In the genomic region with DNA sequence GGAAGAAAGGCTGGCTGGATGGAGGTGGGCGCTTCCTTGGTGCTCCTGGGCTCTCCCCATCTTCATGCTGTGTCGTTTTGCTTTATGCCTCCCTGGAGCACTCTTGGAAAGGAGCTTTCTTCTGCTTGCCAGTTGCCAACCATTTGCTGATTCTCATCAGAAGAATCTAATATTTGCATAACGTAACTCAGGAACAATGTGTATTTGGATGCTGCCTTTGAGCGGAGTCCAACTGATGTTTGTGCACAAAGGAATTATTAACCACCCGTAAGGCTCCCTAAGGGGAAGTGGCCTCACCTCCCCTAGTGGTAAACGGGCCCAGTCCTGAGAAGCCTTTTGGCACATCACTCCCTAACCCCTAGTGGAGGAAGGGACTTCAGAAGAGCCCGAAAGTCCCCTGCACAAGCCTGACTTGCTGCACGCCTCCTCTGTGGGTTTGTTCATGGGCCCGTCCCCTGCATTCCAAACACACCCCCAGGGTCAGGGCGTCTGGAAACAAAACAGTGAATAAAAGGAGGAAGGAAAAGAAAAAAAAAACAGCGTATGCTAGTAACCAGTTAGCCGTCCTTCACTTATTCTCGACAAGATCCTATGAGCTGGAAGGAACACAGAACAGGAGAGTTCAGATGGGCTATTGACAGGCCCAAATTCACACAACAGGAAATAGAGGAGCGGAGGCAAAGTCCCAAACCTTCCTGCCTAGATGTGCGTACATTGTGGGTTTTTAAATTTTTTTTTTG, we compare ENCODE assay signal across 1 cellular context.
TF ChIP-seq lines count a peak whose summit lies in the region.

No MANE protein-coding gene starts in this region.

TF ChIP-seq in HepG2, 621 proteins besides CTCF, POLR2A, EP300 and RAD21 (continued from another document and continues in another):
- TF ChIP-seq, protein P1, sequence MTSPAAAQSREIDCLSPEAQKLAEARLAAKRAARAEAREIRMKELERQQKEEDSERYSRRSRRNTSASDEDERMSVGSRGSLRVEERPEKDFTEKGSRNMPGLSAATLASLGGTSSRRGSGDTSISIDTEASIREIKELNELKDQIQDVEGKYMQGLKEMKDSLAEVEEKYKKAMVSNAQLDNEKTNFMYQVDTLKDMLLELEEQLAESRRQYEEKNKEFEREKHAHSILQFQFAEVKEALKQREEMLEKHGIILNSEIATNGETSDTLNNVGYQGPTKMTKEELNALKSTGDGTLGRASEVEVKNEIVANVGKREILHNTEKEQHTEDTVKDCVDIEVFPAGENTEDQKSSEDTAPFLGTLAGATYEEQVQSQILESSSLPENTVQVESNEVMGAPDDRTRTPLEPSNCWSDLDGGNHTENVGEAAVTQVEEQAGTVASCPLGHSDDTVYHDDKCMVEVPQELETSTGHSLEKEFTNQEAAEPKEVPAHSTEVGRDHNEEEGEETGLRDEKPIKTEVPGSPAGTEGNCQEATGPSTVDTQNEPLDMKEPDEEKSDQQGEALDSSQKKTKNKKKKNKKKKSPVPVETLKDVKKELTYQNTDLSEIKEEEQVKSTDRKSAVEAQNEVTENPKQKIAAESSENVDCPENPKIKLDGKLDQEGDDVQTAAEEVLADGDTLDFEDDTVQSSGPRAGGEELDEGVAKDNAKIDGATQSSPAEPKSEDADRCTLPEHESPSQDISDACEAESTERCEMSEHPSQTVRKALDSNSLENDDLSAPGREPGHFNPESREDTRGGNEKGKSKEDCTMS (CRISPR knock-in tag; conservative IDR thresholded peaks at IDR 0.05), result no peak
- no peak; the same call in 1 of the 2 replicates for TF ChIP-seq ZMYM3 (CRISPR knock-in tag; IDR thresholded peaks at IDR 0.05)
- TF ChIP-seq, protein P2, sequence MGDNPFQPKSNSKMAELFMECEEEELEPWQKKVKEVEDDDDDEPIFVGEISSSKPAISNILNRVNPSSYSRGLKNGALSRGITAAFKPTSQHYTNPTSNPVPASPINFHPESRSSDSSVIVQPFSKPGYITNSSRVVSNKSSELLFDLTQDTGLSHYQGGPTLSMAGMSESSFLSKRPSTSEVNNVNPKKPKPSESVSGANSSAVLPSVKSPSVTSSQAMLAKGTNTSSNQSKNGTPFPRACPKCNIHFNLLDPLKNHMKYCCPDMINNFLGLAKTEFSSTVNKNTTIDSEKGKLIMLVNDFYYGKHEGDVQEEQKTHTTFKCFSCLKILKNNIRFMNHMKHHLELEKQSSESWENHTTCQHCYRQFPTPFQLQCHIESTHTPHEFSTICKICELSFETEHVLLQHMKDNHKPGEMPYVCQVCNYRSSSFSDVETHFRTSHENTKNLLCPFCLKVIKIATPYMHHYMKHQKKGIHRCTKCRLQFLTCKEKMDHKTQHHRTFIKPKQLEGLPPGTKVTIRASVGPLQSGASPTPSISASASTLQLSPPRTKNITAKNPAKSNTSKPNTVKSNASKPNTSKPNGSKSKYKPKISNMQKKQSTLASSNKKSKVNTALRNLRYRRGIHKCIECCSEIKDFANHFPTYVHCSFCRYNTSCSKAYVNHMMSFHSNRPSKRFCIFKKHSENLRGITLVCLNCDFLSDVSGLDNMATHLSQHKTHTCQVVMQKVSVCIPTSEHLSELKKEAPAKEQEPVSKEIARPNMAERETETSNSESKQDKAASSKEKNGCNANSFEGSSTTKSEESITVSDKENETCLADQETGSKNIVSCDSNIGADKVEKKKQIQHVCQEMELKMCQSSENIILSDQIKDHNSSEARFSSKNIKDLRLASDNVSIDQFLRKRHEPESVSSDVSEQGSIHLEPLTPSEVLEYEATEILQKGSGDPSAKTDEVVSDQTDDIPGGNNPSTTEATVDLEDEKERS (CRISPR knock-in tag; IDR thresholded peaks at IDR 0.05), result no peak
- TF ChIP-seq ZNF883 (CRISPR knock-in tag; IDR thresholded peaks at IDR 0.05; ENCODE audit: not compliant biosample characterization), result no peak
- TF ChIP-seq, protein P3, sequence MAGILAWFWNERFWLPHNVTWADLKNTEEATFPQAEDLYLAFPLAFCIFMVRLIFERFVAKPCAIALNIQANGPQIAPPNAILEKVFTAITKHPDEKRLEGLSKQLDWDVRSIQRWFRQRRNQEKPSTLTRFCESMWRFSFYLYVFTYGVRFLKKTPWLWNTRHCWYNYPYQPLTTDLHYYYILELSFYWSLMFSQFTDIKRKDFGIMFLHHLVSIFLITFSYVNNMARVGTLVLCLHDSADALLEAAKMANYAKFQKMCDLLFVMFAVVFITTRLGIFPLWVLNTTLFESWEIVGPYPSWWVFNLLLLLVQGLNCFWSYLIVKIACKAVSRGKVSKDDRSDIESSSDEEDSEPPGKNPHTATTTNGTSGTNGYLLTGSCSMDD (CRISPR knock-in tag; IDR thresholded peaks at IDR 0.05), result no peak
- peak; percentile 61; the same call in 1 of the 2 replicates for TF ChIP-seq ZNF644 (CRISPR knock-in tag; IDR thresholded peaks at IDR 0.05; ENCODE audit: low read depth)
- TF ChIP-seq ZNF430 (CRISPR knock-in tag; IDR thresholded peaks at IDR 0.05), result peak; percentile 59; the same call in 1 of the 2 replicates
- no peak for TF ChIP-seq AKAP8 (CRISPR knock-in tag; IDR thresholded peaks at IDR 0.05)
- TF ChIP-seq, protein P4, sequence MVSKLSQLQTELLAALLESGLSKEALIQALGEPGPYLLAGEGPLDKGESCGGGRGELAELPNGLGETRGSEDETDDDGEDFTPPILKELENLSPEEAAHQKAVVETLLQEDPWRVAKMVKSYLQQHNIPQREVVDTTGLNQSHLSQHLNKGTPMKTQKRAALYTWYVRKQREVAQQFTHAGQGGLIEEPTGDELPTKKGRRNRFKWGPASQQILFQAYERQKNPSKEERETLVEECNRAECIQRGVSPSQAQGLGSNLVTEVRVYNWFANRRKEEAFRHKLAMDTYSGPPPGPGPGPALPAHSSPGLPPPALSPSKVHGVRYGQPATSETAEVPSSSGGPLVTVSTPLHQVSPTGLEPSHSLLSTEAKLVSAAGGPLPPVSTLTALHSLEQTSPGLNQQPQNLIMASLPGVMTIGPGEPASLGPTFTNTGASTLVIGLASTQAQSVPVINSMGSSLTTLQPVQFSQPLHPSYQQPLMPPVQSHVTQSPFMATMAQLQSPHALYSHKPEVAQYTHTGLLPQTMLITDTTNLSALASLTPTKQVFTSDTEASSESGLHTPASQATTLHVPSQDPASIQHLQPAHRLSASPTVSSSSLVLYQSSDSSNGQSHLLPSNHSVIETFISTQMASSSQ (IDR thresholded peaks at IDR 0.05; ENCODE audit: low read depth), result peak; percentile 98
- TF ChIP-seq, protein P4 (CRISPR knock-in tag; IDR thresholded peaks at IDR 0.05; ENCODE audit: borderline replicate concordance), result peak; percentile 99
- peak; percentile 88 for TF ChIP-seq HDAC1 (CRISPR knock-in tag; IDR thresholded peaks at IDR 0.05)
- TF ChIP-seq ZNF891 (CRISPR knock-in tag; IDR thresholded peaks at IDR 0.05), result no peak
- TF ChIP-seq POGZ (CRISPR knock-in tag; IDR thresholded peaks at IDR 0.05), result peak; percentile 80
- no peak for TF ChIP-seq ZNF30 (CRISPR knock-in tag; IDR thresholded peaks at IDR 0.05)
- TF ChIP-seq MEF2D (CRISPR knock-in tag; IDR thresholded peaks at IDR 0.05), result peak; percentile 81; the same call in 1 of the 2 replicates
- TF ChIP-seq SUZ12 (IDR thresholded peaks at IDR 0.05; ENCODE audit: low read depth, low read length), result no peak
- TF ChIP-seq, protein P5, sequence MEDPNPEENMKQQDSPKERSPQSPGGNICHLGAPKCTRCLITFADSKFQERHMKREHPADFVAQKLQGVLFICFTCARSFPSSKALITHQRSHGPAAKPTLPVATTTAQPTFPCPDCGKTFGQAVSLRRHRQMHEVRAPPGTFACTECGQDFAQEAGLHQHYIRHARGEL (CRISPR knock-in tag; IDR thresholded peaks at IDR 0.05), result no peak
- TF ChIP-seq, protein P6, sequence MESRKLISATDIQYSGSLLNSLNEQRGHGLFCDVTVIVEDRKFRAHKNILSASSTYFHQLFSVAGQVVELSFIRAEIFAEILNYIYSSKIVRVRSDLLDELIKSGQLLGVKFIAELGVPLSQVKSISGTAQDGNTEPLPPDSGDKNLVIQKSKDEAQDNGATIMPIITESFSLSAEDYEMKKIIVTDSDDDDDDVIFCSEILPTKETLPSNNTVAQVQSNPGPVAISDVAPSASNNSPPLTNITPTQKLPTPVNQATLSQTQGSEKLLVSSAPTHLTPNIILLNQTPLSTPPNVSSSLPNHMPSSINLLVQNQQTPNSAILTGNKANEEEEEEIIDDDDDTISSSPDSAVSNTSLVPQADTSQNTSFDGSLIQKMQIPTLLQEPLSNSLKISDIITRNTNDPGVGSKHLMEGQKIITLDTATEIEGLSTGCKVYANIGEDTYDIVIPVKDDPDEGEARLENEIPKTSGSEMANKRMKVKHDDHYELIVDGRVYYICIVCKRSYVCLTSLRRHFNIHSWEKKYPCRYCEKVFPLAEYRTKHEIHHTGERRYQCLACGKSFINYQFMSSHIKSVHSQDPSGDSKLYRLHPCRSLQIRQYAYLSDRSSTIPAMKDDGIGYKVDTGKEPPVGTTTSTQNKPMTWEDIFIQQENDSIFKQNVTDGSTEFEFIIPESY (CRISPR knock-in tag; IDR thresholded peaks at IDR 0.05), result peak; percentile 46; the same call in 1 of the 2 replicates
- TF ChIP-seq, protein P7, sequence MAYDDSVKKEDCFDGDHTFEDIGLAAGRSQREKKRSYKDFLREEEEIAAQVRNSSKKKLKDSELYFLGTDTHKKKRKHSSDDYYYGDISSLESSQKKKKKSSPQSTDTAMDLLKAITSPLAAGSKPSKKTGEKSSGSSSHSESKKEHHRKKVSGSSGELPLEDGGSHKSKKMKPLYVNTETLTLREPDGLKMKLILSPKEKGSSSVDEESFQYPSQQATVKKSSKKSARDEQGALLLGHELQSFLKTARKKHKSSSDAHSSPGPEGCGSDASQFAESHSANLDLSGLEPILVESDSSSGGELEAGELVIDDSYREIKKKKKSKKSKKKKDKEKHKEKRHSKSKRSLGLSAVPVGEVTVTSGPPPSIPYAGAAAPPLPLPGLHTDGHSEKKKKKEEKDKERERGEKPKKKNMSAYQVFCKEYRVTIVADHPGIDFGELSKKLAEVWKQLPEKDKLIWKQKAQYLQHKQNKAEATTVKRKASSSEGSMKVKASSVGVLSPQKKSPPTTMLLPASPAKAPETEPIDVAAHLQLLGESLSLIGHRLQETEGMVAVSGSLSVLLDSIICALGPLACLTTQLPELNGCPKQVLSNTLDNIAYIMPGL (CRISPR knock-in tag; IDR thresholded peaks at IDR 0.05; ENCODE audit: borderline replicate concordance in 1 of 2, low read depth in 1 of 2), result peak; percentile 42 to 57; a peak in 3 of 4 replicates
- no peak for TF ChIP-seq SNRNP70 (IDR thresholded peaks at IDR 0.05; ENCODE audit: low read depth, low read length)
- no peak for TF ChIP-seq HNRNPL (IDR thresholded peaks at IDR 0.05; ENCODE audit: low read depth, low read length)
- TF ChIP-seq RBM22 (optimal IDR thresholded peaks at IDR 0.05; ENCODE audit: low read length), result no peak
- no peak for TF ChIP-seq ZNF549 (CRISPR knock-in tag; IDR thresholded peaks at IDR 0.05)
- TF ChIP-seq, protein P8, sequence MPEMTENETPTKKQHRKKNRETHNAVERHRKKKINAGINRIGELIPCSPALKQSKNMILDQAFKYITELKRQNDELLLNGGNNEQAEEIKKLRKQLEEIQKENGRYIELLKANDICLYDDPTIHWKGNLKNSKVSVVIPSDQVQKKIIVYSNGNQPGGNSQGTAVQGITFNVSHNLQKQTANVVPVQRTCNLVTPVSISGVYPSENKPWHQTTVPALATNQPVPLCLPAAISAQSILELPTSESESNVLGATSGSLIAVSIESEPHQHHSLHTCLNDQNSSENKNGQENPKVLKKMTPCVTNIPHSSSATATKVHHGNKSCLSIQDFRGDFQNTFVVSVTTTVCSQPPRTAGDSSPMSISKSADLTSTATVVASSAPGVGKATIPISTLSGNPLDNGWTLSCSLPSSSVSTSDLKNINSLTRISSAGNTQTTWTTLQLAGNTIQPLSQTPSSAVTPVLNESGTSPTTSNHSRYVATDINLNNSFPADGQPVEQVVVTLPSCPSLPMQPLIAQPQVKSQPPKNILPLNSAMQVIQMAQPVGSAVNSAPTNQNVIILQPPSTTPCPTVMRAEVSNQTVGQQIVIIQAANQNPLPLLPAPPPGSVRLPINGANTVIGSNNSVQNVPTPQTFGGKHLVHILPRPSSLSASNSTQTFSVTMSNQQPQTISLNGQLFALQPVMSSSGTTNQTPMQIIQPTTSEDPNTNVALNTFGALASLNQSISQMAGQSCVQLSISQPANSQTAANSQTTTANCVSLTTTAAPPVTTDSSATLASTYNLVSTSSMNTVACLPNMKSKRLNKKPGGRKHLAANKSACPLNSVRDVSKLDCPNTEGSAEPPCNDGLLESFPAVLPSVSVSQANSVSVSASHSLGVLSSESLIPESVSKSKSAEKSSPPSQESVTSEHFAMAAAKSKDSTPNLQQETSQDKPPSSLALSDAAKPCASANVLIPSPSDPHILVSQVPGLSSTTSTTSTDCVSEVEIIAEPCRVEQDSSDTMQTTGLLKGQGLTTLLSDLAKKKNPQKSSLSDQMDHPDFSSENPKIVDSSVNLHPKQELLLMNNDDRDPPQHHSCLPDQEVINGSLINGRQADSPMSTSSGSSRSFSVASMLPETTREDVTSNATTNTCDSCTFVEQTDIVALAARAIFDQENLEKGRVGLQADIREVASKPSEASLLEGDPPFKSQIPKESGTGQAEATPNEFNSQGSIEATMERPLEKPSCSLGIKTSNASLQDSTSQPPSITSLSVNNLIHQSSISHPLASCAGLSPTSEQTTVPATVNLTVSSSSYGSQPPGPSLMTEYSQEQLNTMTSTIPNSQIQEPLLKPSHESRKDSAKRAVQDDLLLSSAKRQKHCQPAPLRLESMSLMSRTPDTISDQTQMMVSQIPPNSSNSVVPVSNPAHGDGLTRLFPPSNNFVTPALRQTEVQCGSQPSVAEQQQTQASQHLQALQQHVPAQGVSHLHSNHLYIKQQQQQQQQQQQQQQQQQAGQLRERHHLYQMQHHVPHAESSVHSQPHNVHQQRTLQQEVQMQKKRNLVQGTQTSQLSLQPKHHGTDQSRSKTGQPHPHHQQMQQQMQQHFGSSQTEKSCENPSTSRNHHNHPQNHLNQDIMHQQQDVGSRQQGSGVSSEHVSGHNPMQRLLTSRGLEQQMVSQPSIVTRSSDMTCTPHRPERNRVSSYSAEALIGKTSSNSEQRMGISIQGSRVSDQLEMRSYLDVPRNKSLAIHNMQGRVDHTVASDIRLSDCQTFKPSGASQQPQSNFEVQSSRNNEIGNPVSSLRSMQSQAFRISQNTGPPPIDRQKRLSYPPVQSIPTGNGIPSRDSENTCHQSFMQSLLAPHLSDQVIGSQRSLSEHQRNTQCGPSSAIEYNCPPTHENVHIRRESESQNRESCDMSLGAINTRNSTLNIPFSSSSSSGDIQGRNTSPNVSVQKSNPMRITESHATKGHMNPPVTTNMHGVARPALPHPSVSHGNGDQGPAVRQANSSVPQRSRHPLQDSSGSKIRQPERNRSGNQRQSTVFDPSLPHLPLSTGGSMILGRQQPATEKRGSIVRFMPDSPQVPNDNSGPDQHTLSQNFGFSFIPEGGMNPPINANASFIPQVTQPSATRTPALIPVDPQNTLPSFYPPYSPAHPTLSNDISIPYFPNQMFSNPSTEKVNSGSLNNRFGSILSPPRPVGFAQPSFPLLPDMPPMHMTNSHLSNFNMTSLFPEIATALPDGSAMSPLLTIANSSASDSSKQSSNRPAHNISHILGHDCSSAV (CRISPR knock-in tag; IDR thresholded peaks at IDR 0.05; ENCODE audit: borderline replicate concordance), result no peak
